In the genomic region with DNA sequence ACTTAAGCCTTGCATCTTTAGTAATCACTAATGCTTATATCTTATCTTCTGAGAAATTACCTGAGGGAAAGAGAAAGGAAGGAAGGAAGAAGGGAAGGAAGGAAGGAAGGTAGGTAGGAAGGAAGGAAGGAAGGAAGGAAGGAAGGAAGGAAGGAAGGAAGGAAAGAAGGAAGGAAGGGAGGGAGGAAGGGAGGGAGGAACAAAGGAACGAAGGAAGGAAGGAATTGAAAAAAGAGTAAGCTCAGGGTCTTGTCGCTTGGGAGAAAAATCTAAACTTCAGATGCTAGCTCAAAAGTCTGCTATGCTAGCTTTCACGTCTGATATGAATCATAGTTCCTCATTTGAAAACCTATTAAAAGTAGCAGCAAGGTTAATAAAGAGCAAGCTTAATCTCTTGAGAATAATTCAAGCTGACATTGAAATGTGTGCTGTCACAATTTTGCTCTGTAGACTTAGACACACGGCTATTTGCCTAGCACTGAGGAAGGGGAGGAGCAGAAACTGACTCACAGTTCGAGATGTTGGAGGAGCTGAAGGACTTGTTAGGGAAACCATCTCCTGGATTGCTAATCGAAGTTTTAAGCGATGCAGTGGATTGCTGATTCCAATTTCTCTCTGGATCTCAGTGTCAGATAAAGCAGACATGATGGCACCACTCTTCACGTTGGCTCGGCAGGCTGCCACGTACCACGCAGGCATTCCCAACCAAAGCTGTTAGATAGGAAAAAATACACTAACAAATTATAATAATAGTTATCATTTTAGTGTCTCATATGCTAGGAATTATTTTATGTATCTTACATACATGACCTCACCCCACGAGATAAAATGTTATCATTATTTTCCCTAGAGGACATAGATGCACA, we compare ENCODE assay signal across 1 cellular context.
A peak's percentile ranks its signal among the peaks of the same experiment; 100 is the strongest.
TF ChIP-seq lines count a peak whose summit lies in the region.

No MANE protein-coding gene starts in this region.

TF ChIP-seq in GM12878, 131 proteins besides CTCF, POLR2A, EP300 and RAD21 (continued from another document):
- TF ChIP-seq POLR2AphosphoS2 (IDR thresholded peaks at IDR 0.05; ENCODE audit: low read depth, low read length): no peak
- no peak for TF ChIP-seq HCFC1 (IDR thresholded peaks at IDR 0.05; ENCODE audit: low read length)
- TF ChIP-seq FOXM1 (IDR thresholded peaks at IDR 0.05; ENCODE audit: low read depth, low read length): no peak
- TF ChIP-seq CHD2 (IDR thresholded peaks at IDR 0.05; ENCODE audit: borderline replicate concordance, low read depth, low read length): no peak
- peak in 1 of 2 experiments; percentile 67; a peak in 1 of 4 replicates for TF ChIP-seq ETV6 (conservative IDR thresholded peaks at IDR 0.05 in 1 of 2, IDR thresholded peaks at IDR 0.05 in 1 of 2; ENCODE audit: borderline replicate concordance in 1 of 2, low read depth in 1 of 2)
- TF ChIP-seq IRF4 (IDR thresholded peaks at IDR 0.05; ENCODE audit: low read depth, low read length): no peak
- no peak for TF ChIP-seq HDAC2 (IDR thresholded peaks at IDR 0.05)
